Comparison of ENCODE assay signal across 23 cellular contexts in genomic region chr17:15240617-15241016, GRCh38. TPM values are rescaled to one million over a fixed set of nuclear protein-coding genes. Genes with fewer than 3 reads are reported as not detected.
DNase-seq lines count a peak whose midpoint lies in the region; ATAC-seq and TF ChIP-seq lines count a peak whose summit lies in the region.
"Had no signal": no experiment of that assay in that cellular context is flagged by ENCODE, and none has a peak within 500 bp of the region (broad histone marks: within the 10 kb centered on the region; RNA-seq: fewer than 3 reads in every experiment).

No MANE protein-coding gene starts in this region.

- no peak overlapping the region for H4K91ac ChIP-seq in trophoblast cell (ENCODE audit: low read depth, low read length)

- no peak overlapping the region for H3K9ac ChIP-seq in trophoblast cell (ENCODE audit: low read length)
- H3K9ac ChIP-seq: KMS-11 had no signal

- H3K4ac ChIP-seq in trophoblast cell (ENCODE audit: low read depth, low read length): no peak overlapping the region

- no peak overlapping the region for H3K23ac ChIP-seq in trophoblast cell (ENCODE audit: low read length)

- H3K79me1 ChIP-seq in trophoblast cell (ENCODE audit: low read length): no peaks in the 10 kb centered on the region

- H2AK5ac ChIP-seq in trophoblast cell (ENCODE audit: low read length): no peak overlapping the region

- H3K4me1 ChIP-seq in heart right ventricle (peaks cover 3 to 78% (median 70%) of the 10 kb centered on the region in 9 donors), trophoblast cell (ENCODE audit: control insufficient read depth in 1 of 2, insufficient read depth in 2 of 2, low read length in 2 of 2) (peaks cover 4 to 8% of the 10 kb centered on the region in 2 experiments), BE2C (no peaks in the 10 kb centered on the region)

- H3K27ac ChIP-seq in heart right ventricle (peak overlapping the region in 5 of 10 donors; percentile 11 to 73 (median 45)), trophoblast cell (ENCODE audit: low read depth, low read length) (no peak overlapping the region)
- H3K27ac ChIP-seq: 22Rv1, C4-2B, KMS-11 had no signal

- H4K8ac ChIP-seq in trophoblast cell (ENCODE audit: low read depth, low read length): no peak overlapping the region

- H2BK120ac ChIP-seq in trophoblast cell (ENCODE audit: insufficient read depth, low read length, poor library complexity): no peak overlapping the region

- DNase-seq in Right ventricle myocardium superior (no peak), Right ventricle myocardium inferior (ENCODE audit: missing footprints) (no peak), heart right ventricle (no peak), trophoblast cell (peak; percentile 52 to 55), foreskin fibroblast (no peak), BE2C (no peak), putamen (ENCODE audit: low spot score) (no peak)
- DNase-seq: AML-193; Calu3; CD8-positive, alpha-beta memory T cell; DMS153; GOT3; NCI-H1105 treated with DMSO at 0.1 percent for 48 hours; NCI-H2029 treated with DMSO at 0.1 percent for 48 hours; NCI-H226; NCI-H510A treated with DMSO at 0.1 percent for 48 hours; NCI-H774; Peyer's patch had no signal

- TF ChIP-seq CTCF in heart right ventricle (IDR thresholded peaks at IDR 0.05) (no peak), foreskin fibroblast (IDR thresholded peaks at IDR 0.05; ENCODE audit: low read depth, low read length) (no peak), BE2C (IDR thresholded peaks at IDR 0.05; ENCODE audit: low read depth, low read length) (no peak)

- no peaks in the 10 kb centered on the region for H3K27me3 ChIP-seq in heart right ventricle
- no peaks in the 10 kb centered on the region for H3K27me3 ChIP-seq in trophoblast cell (ENCODE audit: insufficient read depth, low read length)
- no peaks in the 10 kb centered on the region for H3K27me3 ChIP-seq in BE2C
- H3K27me3 ChIP-seq: Peyer's patch had no signal

- intact Hi-C loops in Right ventricle myocardium superior (cut with DNase I): no loop called here
- intact Hi-C loops in Right ventricle myocardium inferior (cut with DNase I): no loop called here
- intact Hi-C loops in heart right ventricle (cut with DNase I): no loop called here

- H3K4me2 ChIP-seq in trophoblast cell (ENCODE audit: low read length): no peak overlapping the region
- H3K4me2 ChIP-seq: KMS-11 had no signal

- H3K79me2 ChIP-seq in trophoblast cell (ENCODE audit: control insufficient read depth, insufficient read depth, low read length, poor library complexity): no peaks in the 10 kb centered on the region

- H3K36me3 ChIP-seq in heart right ventricle (peaks cover 0 to 70% (median 36%) of the 10 kb centered on the region in 9 donors), trophoblast cell (ENCODE audit: control insufficient read depth in 1 of 2, insufficient read depth in 2 of 2, low read length in 2 of 2) (peaks cover 5 to 18% of the 10 kb centered on the region in 2 experiments), BE2C (peaks cover 8% of the 10 kb centered on the region; the same call in 1 of the 2 replicates)

- ATAC-seq in Right ventricle myocardium superior (ENCODE audit: poor library complexity) (peak; percentile 24), Right ventricle myocardium inferior (no peak), heart right ventricle (peak in 5 of 8 donors; percentile 23 to 74 (median 40)), GM19463 (IDR thresholded peaks at IDR 0.05; ENCODE audit: unreplicated experiment) (no peak)
- ATAC-seq: HCT116 had no signal

- H3K9me3 ChIP-seq in heart right ventricle: peaks cover 0 to 11% (median 0%) of the 10 kb centered on the region in 11 donors
- no peaks in the 10 kb centered on the region for H3K9me3 ChIP-seq in trophoblast cell (ENCODE audit: insufficient read depth, low read depth, low read length)
- H3K9me3 ChIP-seq in BE2C: no peaks in the 10 kb centered on the region
- H3K9me3 ChIP-seq: Peyer's patch had no signal

- no peak overlapping the region for H3K18ac ChIP-seq in trophoblast cell (ENCODE audit: low read length)

- H3K4me3 ChIP-seq in heart right ventricle (no peak overlapping the region), trophoblast cell (ENCODE audit: low read depth, low read length) (no peak overlapping the region), foreskin fibroblast (ENCODE audit: low read depth in 1 of 2, low read length in 2 of 2) (no peak overlapping the region), BE2C (ENCODE audit: low read depth, low read length) (no peak overlapping the region)
- H3K4me3 ChIP-seq: Peyer's patch had no signal

- no peak overlapping the region for H2BK5ac ChIP-seq in trophoblast cell (ENCODE audit: low read depth, low read length, poor library complexity)

- H2AFZ ChIP-seq in trophoblast cell (ENCODE audit: insufficient read depth, low read length, poor library complexity): no peak overlapping the region

- H3K14ac ChIP-seq in trophoblast cell (ENCODE audit: low read length): no peak overlapping the region

- no peak overlapping the region for H2BK12ac ChIP-seq in trophoblast cell (ENCODE audit: low read length)

- no peak overlapping the region for H4K12ac ChIP-seq in trophoblast cell (ENCODE audit: low read depth, low read length)

RNA-seq across cellular contexts. Expression of gene PMP22, which starts 24.5 kb away (rescaled TPM):
- total RNA-seq in Right ventricle myocardium superior (183 TPM), Right ventricle myocardium inferior (198 TPM), heart right ventricle (100 to 1,000 TPM in 9 of 10 donors, 10 to 100 TPM in 1; 99.1 to 241 (median 158) TPM)
- 100 to 1,000 TPM in 1 of 2 donors, 10 to 100 TPM in 1; 62.0 to 178 TPM for polyA plus RNA-seq in heart right ventricle
- polyA plus RNA-seq in trophoblast cell (2013): 66.8 and 70.1 TPM in 2 replicates
- polyA plus RNA-seq in BE2C (2012; ENCODE audit: insufficient read depth, insufficient read length, low read depth): 71.2 TPM
- polyA plus RNA-seq: CD8-positive, alpha-beta memory T cell had no signal

Comparison
In these comparisons a context has a peak if more than half of its experiments do, and no peak if none do; other contexts are left out.
1. ATAC-seq: peak in Right ventricle myocardium superior (single experiment) and heart right ventricle (5 of 8); none in Right ventricle myocardium inferior (single experiment) and GM19463 (single experiment).
2. DNase-seq: peak in trophoblast cell (2 of 2); none in Right ventricle myocardium superior (single experiment), Right ventricle myocardium inferior (single experiment), heart right ventricle (0 of 2), foreskin fibroblast (0 of 2), BE2C (single experiment) and putamen (single experiment).